ENCODE assay signal across 23 cellular contexts in the genomic region with DNA sequence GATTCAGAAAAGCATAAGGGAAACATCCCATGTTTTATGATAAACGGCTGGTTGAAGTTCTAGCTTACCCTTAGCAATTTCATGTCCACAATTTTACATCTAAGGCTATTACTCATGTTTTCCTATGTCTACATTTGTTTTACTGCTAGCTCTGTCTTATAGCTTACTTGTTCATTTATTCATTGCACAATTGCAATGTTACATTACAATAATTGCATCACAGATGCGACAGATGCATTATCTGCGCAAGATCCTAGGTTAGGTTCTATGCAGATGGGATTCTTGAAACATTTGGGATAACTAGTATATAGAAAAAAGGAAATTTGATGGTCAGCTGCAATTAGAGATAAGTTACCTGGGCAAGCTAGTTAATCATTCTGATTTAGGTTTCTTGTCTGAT.
A peak's percentile ranks its signal among the peaks of the same experiment; 100 is the strongest.
DNase-seq lines count a peak whose midpoint lies in the region; ATAC-seq, FAIRE-seq and TF ChIP-seq lines count a peak whose summit lies in the region.
"Had no signal": no experiment of that assay in that cellular context is flagged by ENCODE, and none has a peak within 500 bp of the region (broad histone marks: within the 10 kb centered on the region; RNA-seq: fewer than 3 reads in every experiment).

No MANE protein-coding gene starts in this region.

- no peak overlapping the region for H3K27ac Mint-ChIP-seq in MCF 10A (ENCODE audit: low read depth, unreplicated experiment)
- H3K27ac Mint-ChIP-seq: CD4-positive, alpha-beta T cell; HFFc6; IgD-negative memory B cell had no signal

- H3K4me3 ChIP-seq in breast epithelium (no peak overlapping the region), K562 (no peak overlapping the region), hepatocyte (no peak overlapping the region)
- H3K4me3 ChIP-seq: A549 had no signal

- in situ Hi-C loops in K562 (cut with MboI), result no loop called here

- no peaks in the 10 kb centered on the region for H3K27me3 ChIP-seq in breast epithelium
- no peaks in the 10 kb centered on the region; a peak in 1 of 5 replicates for H3K27me3 ChIP-seq in K562 (ENCODE audit: control insufficient read depth in 2 of 2, insufficient read depth in 2 of 2, low read length in 2 of 2)
- no peaks in the 10 kb centered on the region for H3K27me3 ChIP-seq in hepatocyte

- H3K79me2 ChIP-seq in K562 (ENCODE audit: control insufficient read depth, insufficient read depth, low read length) (no peaks in the 10 kb centered on the region), hepatocyte (peaks cover 33% of the 10 kb centered on the region)

- ATAC-seq in K562, result no peak
- ATAC-seq in GM21381 (IDR thresholded peaks at IDR 0.05; ENCODE audit: unreplicated experiment), result no peak
- no peak for ATAC-seq in omental fat pad (ENCODE audit: low FRiP score)
- ATAC-seq: A549, HCT116 had no signal

- CTCF ChIA-PET in MCF 10A (lab: Yijun Ruan, JAX), result interaction anchor here (1.0 kb wide), 1 partner anchor 233 kb away, joined by 3 read pairs; no protein-coding TSS in a partner anchor
- CTCF ChIA-PET in K562 (lab: Yijun Ruan, JAX; ENCODE audit: low intra/inter-chr PET ratio), result no interaction called here

- H3K9me2 ChIP-seq in hepatocyte (replicated peaks; ENCODE audit: insufficient read depth), result no peaks in the 10 kb centered on the region

- WGBS in K562 (ENCODE audit: insufficient coverage, low coverage, missing lambda C conversion rate), result 36% methylated on average over 3 of the region's 3 CpGs
- WGBS in hepatocyte (ENCODE audit: low lambda C conversion rate, missing lambda C conversion rate), result 92% methylated on average over 3 of the region's 3 CpGs

- H3K9ac ChIP-seq in K562 (ENCODE audit: insufficient read depth in 1 of 2, low read depth in 2 of 2, low read length in 2 of 2), result no peak overlapping the region

- H3K4me1 ChIP-seq in breast epithelium (no peaks in the 10 kb centered on the region), K562 (replicated peaks in 1 of 2; ENCODE audit: control insufficient read depth in 2 of 2, insufficient read depth in 2 of 2, low read length in 2 of 2) (peaks cover 0 to 10% of the 10 kb centered on the region in 2 experiments; a peak in 2 of 5 replicates), hepatocyte (ENCODE audit: insufficient read depth) (peaks cover 9% of the 10 kb centered on the region)
- H3K4me1 ChIP-seq: A549 had no signal

- TF ChIP-seq CTCF in MCF 10A (IDR thresholded peaks at IDR 0.05; ENCODE audit: unreplicated experiment) (no peak), breast epithelium (IDR thresholded peaks at IDR 0.05) (no peak), K562 (IDR thresholded peaks at IDR 0.05 in 2 of 3, conservative IDR thresholded peaks at IDR 0.05 in 1 of 3; ENCODE audit: insufficient read depth in 2 of 3, low read depth in 1 of 3, low read length in 3 of 3) (no peak), hepatocyte (IDR thresholded peaks at IDR 0.05; ENCODE audit: poor library complexity) (no peak), omental fat pad (IDR thresholded peaks at IDR 0.05) (no peak)

- no peak overlapping the region for H3K4me3 Mint-ChIP-seq in MCF 10A (ENCODE audit: unreplicated experiment)
- H3K4me3 Mint-ChIP-seq: CD4-positive, alpha-beta T cell; HFFc6; IgD-negative memory B cell had no signal

- H3K9me3 Mint-ChIP-seq in MCF 10A (ENCODE audit: unreplicated experiment), result no peaks in the 10 kb centered on the region

- H4K20me1 ChIP-seq in K562 (replicated peaks; ENCODE audit: control insufficient read depth, insufficient read depth, low read length) (no peaks in the 10 kb centered on the region), hepatocyte (ENCODE audit: insufficient read depth, poor library complexity, severe bottlenecking) (no peaks in the 10 kb centered on the region)

- no peak overlapping the region for H3K4me2 ChIP-seq in K562 (ENCODE audit: insufficient read depth, low read length)
- no peak overlapping the region for H3K4me2 ChIP-seq in hepatocyte
- H3K4me2 ChIP-seq: A549 had no signal

- peak; percentile 18 for DNase-seq in MCF 10A (ENCODE audit: unreplicated experiment)
- DNase-seq in breast epithelium (ENCODE audit: low spot score in 2 of 2), result no peak
- DNase-seq in K562 (ENCODE audit: extremely low read depth in 1 of 4, low spot score in 3 of 4), result no peak
- DNase-seq in hepatocyte (ENCODE audit: low spot score), result no peak
- no peak for DNase-seq in omental fat pad (ENCODE audit: low spot score)
- DNase-seq in SHP77 treated with DMSO at 0.1 percent for 48 hours (lab: John Stamatoyannopoulos, UW), result no peak
- DNase-seq: AML-193; CD4-positive, alpha-beta T cell; DMS153; DMS79; GDM1; GOT3; H7; HFFc6 had no signal

- H3K27ac ChIP-seq in breast epithelium (no peak overlapping the region), K562 (ENCODE audit: extremely low read depth, low read depth, low read length) (no peak overlapping the region), hepatocyte (peak overlapping the region; percentile 51)
- H3K27ac ChIP-seq: 22Rv1, A549, C4-2B, HL-60 had no signal

- no peak for TF ChIP-seq RAD21 in K562 (CRISPR knock-in tag; conservative IDR thresholded peaks at IDR 0.05 in 1 of 2, IDR thresholded peaks at IDR 0.05 in 1 of 2)

- TF ChIP-seq EP300 in K562 (IDR thresholded peaks at IDR 0.05; ENCODE audit: low read length), result no peak

- H3K9me3 ChIP-seq in breast epithelium (no peaks in the 10 kb centered on the region), K562 (replicated peaks; ENCODE audit: control insufficient read depth, insufficient read depth, low read depth, low read length) (no peaks in the 10 kb centered on the region), hepatocyte (ENCODE audit: low read depth) (no peaks in the 10 kb centered on the region)
- H3K9me3 ChIP-seq: A549 had no signal

- H3K9me1 ChIP-seq in K562 (ENCODE audit: control insufficient read depth, insufficient read depth, low read length), result no peaks in the 10 kb centered on the region

- H3K36me3 Mint-ChIP-seq in MCF 10A (ENCODE audit: insufficient read depth, unreplicated experiment), result no peaks in the 10 kb centered on the region
- H3K36me3 Mint-ChIP-seq: IgD-negative memory B cell had no signal

- no peaks in the 10 kb centered on the region for H3K27me3 Mint-ChIP-seq in MCF 10A (ENCODE audit: insufficient read depth, unreplicated experiment)
- H3K27me3 Mint-ChIP-seq: CD4-positive, alpha-beta T cell; IgD-negative memory B cell had no signal

- no peak for TF ChIP-seq POLR2A in breast epithelium (IDR thresholded peaks at IDR 0.05)
- no peak for TF ChIP-seq POLR2A in K562 (conservative IDR thresholded peaks at IDR 0.05)

- POLR2A ChIA-PET in MCF 10A (lab: Yijun Ruan, JAX), result no interaction called here
- POLR2A ChIA-PET in K562 (lab: Yijun Ruan, JAX), result interaction anchor here (1.5 kb wide), 1 partner anchor 30 kb away, joined by 3 read pairs; no protein-coding TSS in a partner anchor

- FAIRE-seq in K562 (lab: Jason Lieb, UNC), result no peak
- FAIRE-seq: A549, GM12892, GM18507 had no signal

- H3K36me3 ChIP-seq in breast epithelium (no peaks in the 10 kb centered on the region), K562 (ENCODE audit: control insufficient read depth, insufficient read depth, low read length) (no peaks in the 10 kb centered on the region), hepatocyte (replicated peaks; ENCODE audit: insufficient read depth, low read depth) (no peaks in the 10 kb centered on the region)

- intact Hi-C loops in MCF 10A (cut with micrococcal nuclease) (no loop called here), breast epithelium (cut with DNase I; ENCODE audit: low total_unique reads) (no loop called here), K562 (cut with micrococcal nuclease) (no loop called here)

- H2AFZ ChIP-seq in K562 (ENCODE audit: low read depth, low read length) (no peak overlapping the region), hepatocyte (no peak overlapping the region)

- BruUV-seq in MCF 10A (replicated peaks; lab: Mats Ljungman, UMichigan) (no TSS peak), K562 (replicated peaks; lab: Mats Ljungman, UMichigan) (no TSS peak)

- no peaks in the 10 kb centered on the region for H3K4me1 Mint-ChIP-seq in MCF 10A (ENCODE audit: insufficient read depth, unreplicated experiment)
- H3K4me1 Mint-ChIP-seq: IgD-negative memory B cell had no signal

TF ChIP-seq in K562, 482 proteins besides CTCF, POLR2A, EP300 and RAD21 (continues in another document):
- TF ChIP-seq CEBPG (CRISPR knock-in tag; IDR thresholded peaks at IDR 0.05) (no peak), CEBPG (tag; conservative IDR thresholded peaks at IDR 0.05 in 1 of 2, IDR thresholded peaks at IDR 0.05 in 1 of 2) (0 out of 4 replicates have a peak, but pooled peaks have one; percentile 18 to 23), CEBPB (tag; IDR thresholded peaks at IDR 0.05) (peak; percentile 65), TBP (optimal IDR thresholded peaks at IDR 0.05; ENCODE audit: low read depth, low read length) (no peak), LARP7 (IDR thresholded peaks at IDR 0.05) (no peak), ZNF134 (CRISPR knock-in tag; conservative IDR thresholded peaks at IDR 0.05) (no peak), MEIS2 (IDR thresholded peaks at IDR 0.05; ENCODE audit: partially characterized antibody) (no peak), NEUROD1 (IDR thresholded peaks at IDR 0.05; ENCODE audit: borderline replicate concordance, low read depth, low read length, partially characterized antibody) (no peak), HNRNPL (IDR thresholded peaks at IDR 0.05; ENCODE audit: low read depth, low read length) (no peak), POLR2AphosphoS2 (IDR thresholded peaks at IDR 0.05; ENCODE audit: low read length) (no peak), SNIP1 (IDR thresholded peaks at IDR 0.05; ENCODE audit: low read depth) (no peak)
- TF ChIP-seq, protein P1, sequence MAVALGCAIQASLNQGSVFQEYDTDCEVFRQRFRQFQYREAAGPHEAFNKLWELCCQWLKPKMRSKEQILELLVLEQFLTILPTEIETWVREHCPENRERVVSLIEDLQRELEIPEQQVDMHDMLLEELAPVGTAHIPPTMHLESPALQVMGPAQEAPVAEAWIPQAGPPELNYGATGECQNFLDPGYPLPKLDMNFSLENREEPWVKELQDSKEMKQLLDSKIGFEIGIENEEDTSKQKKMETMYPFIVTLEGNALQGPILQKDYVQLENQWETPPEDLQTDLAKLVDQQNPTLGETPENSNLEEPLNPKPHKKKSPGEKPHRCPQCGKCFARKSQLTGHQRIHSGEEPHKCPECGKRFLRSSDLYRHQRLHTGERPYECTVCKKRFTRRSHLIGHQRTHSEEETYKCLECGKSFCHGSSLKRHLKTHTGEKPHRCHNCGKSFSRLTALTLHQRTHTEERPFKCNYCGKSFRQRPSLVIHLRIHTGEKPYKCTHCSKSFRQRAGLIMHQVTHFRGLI (CRISPR knock-in tag; IDR thresholded peaks at IDR 0.05), result no peak
